8 cellular contexts compared by ENCODE assay signal in genomic region chr21:14028619-14029018, GRCh38.
DNase-seq lines count a peak whose midpoint lies in the region; ATAC-seq and TF ChIP-seq lines count a peak whose summit lies in the region.
"Not testable (repeated sequence)": the region's sequence is repeated elsewhere in the genome, so short reads cannot be mapped to it uniquely, and the experiment has no call there.

No MANE protein-coding gene starts in this region.

- not testable (repeated sequence) for H3K27ac ChIP-seq in CD4-positive, CD25-positive, alpha-beta regulatory T cell (ENCODE audit: insufficient read depth, low read length, poor library complexity, severe bottlenecking); HEK293 (ENCODE audit: extremely low read depth, low read depth, low read length); OCI-LY7 (ENCODE audit: low read depth, low read length, poor library complexity, severe bottlenecking)

- H3K4me3 ChIP-seq in CD4-positive, CD25-positive, alpha-beta regulatory T cell (ENCODE audit: low read depth, low read length); HEK293 (ENCODE audit: low read depth, low read length); fibroblast of the aortic adventitia (ENCODE audit: low read depth, low read length): not testable (repeated sequence)
- H3K4me3 ChIP-seq in OCI-LY7 (ENCODE audit: low read depth, low read length, poor library complexity, severe bottlenecking): peak overlapping the region; percentile 79

- CTCF ChIA-PET in HEK293 (lab: Yijun Ruan, JAX); OCI-LY7 (lab: Charles Lee; ENCODE audit: unreplicated experiment); activated CD4-positive, alpha-beta memory T cell treated with anti-CD3 and anti-CD28 coated beads, Interleukin-2, amount 10 ng/mL, durations not matched to agents 7 days and 5 days (lab: Charles Lee): not testable (repeated sequence)

- H3K4me2 ChIP-seq in OCI-LY7 (ENCODE audit: low read length): peak overlapping the region; percentile 76

- TSS peak; percentile 58 for BruUV-seq in OCI-LY7 (replicated peaks; lab: Mats Ljungman, UMichigan)

- not testable (repeated sequence) for H3K9me2 ChIP-seq in OCI-LY7 (ENCODE audit: insufficient read depth, low read length)

- not testable (repeated sequence) for H3K27me3 ChIP-seq in CD4-positive, CD25-positive, alpha-beta regulatory T cell (ENCODE audit: control insufficient read depth, insufficient read depth, low read length)

- H3K36me3 ChIP-seq in CD4-positive, CD25-positive, alpha-beta regulatory T cell (ENCODE audit: control insufficient read depth, insufficient read depth, low read length); HEK293 (ENCODE audit: control insufficient read depth in 2 of 2, insufficient read depth in 1 of 2, low read length in 2 of 2); OCI-LY7 (ENCODE audit: insufficient read depth, low read length): not testable (repeated sequence)

- POLR2A ChIA-PET in HEK293 (lab: Yijun Ruan, JAX); OCI-LY7 (lab: Charles Lee); activated CD4-positive, alpha-beta memory T cell treated with anti-CD3 and anti-CD28 coated beads, Interleukin-2, amount 10 ng/mL, durations not matched to agents 7 days and 5 days (lab: Charles Lee); naive thymus-derived CD8-positive, alpha-beta T cell (lab: Charles Lee): not testable (repeated sequence)

- ATAC-seq in CD4-positive, CD25-positive, alpha-beta regulatory T cell (ENCODE audit: low read depth in 2 of 2); naive thymus-derived CD8-positive, alpha-beta T cell; stimulated activated effector memory CD8-positive, alpha-beta T cell treated with anti-CD3 and anti-CD28 coated beads, Interleukin-12 subunit alpha, Interleukin-12 subunit beta, amount 100 ng/mL, for 72 hours: not testable (repeated sequence)

- TF ChIP-seq CTCF in HEK293 (tag by site-specific recombination; IDR thresholded peaks at IDR 0.05); OCI-LY7 (conservative IDR thresholded peaks at IDR 0.05; ENCODE audit: low read length); fibroblast of the aortic adventitia (IDR thresholded peaks at IDR 0.05; ENCODE audit: insufficient read depth, low read length): not testable (repeated sequence)

- H4K20me1 ChIP-seq in OCI-LY7 (ENCODE audit: insufficient read depth, low read length): not testable (repeated sequence)

- H3K4me1 Mint-ChIP-seq in CD4-positive, CD25-positive, alpha-beta regulatory T cell: peaks cover 2 to 20% (median 13%) of the 10 kb centered on the region in 4 donors
- H3K4me1 Mint-ChIP-seq in activated CD4-positive, alpha-beta memory T cell treated with anti-CD3 and anti-CD28 coated beads, Interleukin-2, amount 10 ng/mL, durations not matched to agents 7 days and 5 days: peaks cover 34% of the 10 kb centered on the region
- H3K4me1 Mint-ChIP-seq in naive thymus-derived CD8-positive, alpha-beta T cell: peaks cover 1 to 16% (median 9%) of the 10 kb centered on the region in 4 donors
- H3K4me1 Mint-ChIP-seq in stimulated activated effector memory CD8-positive, alpha-beta T cell treated with anti-CD3 and anti-CD28 coated beads, Interleukin-12 subunit alpha, Interleukin-12 subunit beta, amount 100 ng/mL, for 72 hours: not testable (repeated sequence)

- H3K27ac Mint-ChIP-seq in CD4-positive, CD25-positive, alpha-beta regulatory T cell: peak overlapping the region in 1 of 3 donors; percentile 66
- H3K27ac Mint-ChIP-seq in activated CD4-positive, alpha-beta memory T cell treated with anti-CD3 and anti-CD28 coated beads, Interleukin-2, amount 10 ng/mL, durations not matched to agents 7 days and 5 days; stimulated activated effector memory CD8-positive, alpha-beta T cell treated with anti-CD3 and anti-CD28 coated beads, Interleukin-12 subunit alpha, Interleukin-12 subunit beta, amount 100 ng/mL, for 72 hours: not testable (repeated sequence)
- peak overlapping the region in 3 of 10 donors; percentile 16 to 74 (median 27) for H3K27ac Mint-ChIP-seq in naive thymus-derived CD8-positive, alpha-beta T cell

- intact Hi-C loops in OCI-LY7 (cut with micrococcal nuclease; ENCODE audit: unreplicated experiment): not testable (repeated sequence)

- not testable (repeated sequence) for H3K9me3 ChIP-seq in CD4-positive, CD25-positive, alpha-beta regulatory T cell (ENCODE audit: control insufficient read depth in 2 of 2, low read length in 2 of 2); HEK293 (ENCODE audit: control insufficient read depth, insufficient read depth, low read depth, low read length); OCI-LY7 (ENCODE audit: low read length)

- not testable (repeated sequence) for H3K9me3 Mint-ChIP-seq in CD4-positive, CD25-positive, alpha-beta regulatory T cell; activated CD4-positive, alpha-beta memory T cell treated with anti-CD3 and anti-CD28 coated beads, Interleukin-2, amount 10 ng/mL, durations not matched to agents 7 days and 5 days; naive thymus-derived CD8-positive, alpha-beta T cell; stimulated activated effector memory CD8-positive, alpha-beta T cell treated with anti-CD3 and anti-CD28 coated beads, Interleukin-12 subunit alpha, Interleukin-12 subunit beta, amount 100 ng/mL, for 72 hours

- H3K79me2 ChIP-seq in OCI-LY7 (ENCODE audit: insufficient read depth, low read depth, low read length): peaks cover 14% of the 10 kb centered on the region

- H3K36me3 Mint-ChIP-seq in CD4-positive, CD25-positive, alpha-beta regulatory T cell; activated CD4-positive, alpha-beta memory T cell treated with anti-CD3 and anti-CD28 coated beads, Interleukin-2, amount 10 ng/mL, durations not matched to agents 7 days and 5 days (ENCODE audit: low read depth); naive thymus-derived CD8-positive, alpha-beta T cell; stimulated activated effector memory CD8-positive, alpha-beta T cell treated with anti-CD3 and anti-CD28 coated beads, Interleukin-12 subunit alpha, Interleukin-12 subunit beta, amount 100 ng/mL, for 72 hours: not testable (repeated sequence)

- peak overlapping the region in 3 of 4 donors; percentile 73 to 95 (median 75) for H3K4me3 Mint-ChIP-seq in CD4-positive, CD25-positive, alpha-beta regulatory T cell
- peak overlapping the region; percentile 50 for H3K4me3 Mint-ChIP-seq in activated CD4-positive, alpha-beta memory T cell treated with anti-CD3 and anti-CD28 coated beads, Interleukin-2, amount 10 ng/mL, durations not matched to agents 7 days and 5 days
- H3K4me3 Mint-ChIP-seq in naive thymus-derived CD8-positive, alpha-beta T cell: peak overlapping the region in 7 of 10 donors; percentile 19 to 85 (median 72)
- H3K4me3 Mint-ChIP-seq in stimulated activated effector memory CD8-positive, alpha-beta T cell treated with anti-CD3 and anti-CD28 coated beads, Interleukin-12 subunit alpha, Interleukin-12 subunit beta, amount 100 ng/mL, for 72 hours: peak overlapping the region; percentile 82

- not testable (repeated sequence) for H3K27me3 Mint-ChIP-seq in CD4-positive, CD25-positive, alpha-beta regulatory T cell; activated CD4-positive, alpha-beta memory T cell treated with anti-CD3 and anti-CD28 coated beads, Interleukin-2, amount 10 ng/mL, durations not matched to agents 7 days and 5 days; naive thymus-derived CD8-positive, alpha-beta T cell

- DNase-seq in CD4-positive, CD25-positive, alpha-beta regulatory T cell; OCI-LY7 (ENCODE audit: low spot score); activated CD4-positive, alpha-beta memory T cell treated with anti-CD3 and anti-CD28 coated beads, Interleukin-2, amount 10 ng/mL, durations not matched to agents 7 days and 5 days; naive thymus-derived CD8-positive, alpha-beta T cell; stimulated activated effector memory CD8-positive, alpha-beta T cell treated with anti-CD3 and anti-CD28 coated beads, Interleukin-12 subunit alpha, Interleukin-12 subunit beta, amount 100 ng/mL, for 72 hours (ENCODE audit: low spot score in 2 of 2): not testable (repeated sequence)
- DNase-seq in amniotic epithelial cell (ENCODE audit: low read depth) (peak; percentile 74), fibroblast of the aortic adventitia (ENCODE audit: low read depth) (peak; percentile 63)

- not testable (repeated sequence) for H2AFZ ChIP-seq in OCI-LY7 (ENCODE audit: low read length)

- H3K4me1 ChIP-seq in CD4-positive, CD25-positive, alpha-beta regulatory T cell (ENCODE audit: control insufficient read depth, insufficient read depth, low read length, poor library complexity, severe bottlenecking); HEK293 (ENCODE audit: control insufficient read depth, insufficient read depth, low read length): not testable (repeated sequence)
- H3K4me1 ChIP-seq in OCI-LY7 (ENCODE audit: insufficient read depth, low read length, poor library complexity, severe bottlenecking): peaks cover 16% of the 10 kb centered on the region

TF ChIP-seq in HEK293, 187 proteins besides CTCF, POLR2A, EP300 and RAD21:
- peak; percentile 17; the same call in 1 of the 2 replicates for TF ChIP-seq ZNF394 (tag by site-specific recombination; IDR thresholded peaks at IDR 0.05; ENCODE audit: borderline replicate concordance)
